1 cellular context compared by ENCODE assay signal in the genomic region with DNA sequence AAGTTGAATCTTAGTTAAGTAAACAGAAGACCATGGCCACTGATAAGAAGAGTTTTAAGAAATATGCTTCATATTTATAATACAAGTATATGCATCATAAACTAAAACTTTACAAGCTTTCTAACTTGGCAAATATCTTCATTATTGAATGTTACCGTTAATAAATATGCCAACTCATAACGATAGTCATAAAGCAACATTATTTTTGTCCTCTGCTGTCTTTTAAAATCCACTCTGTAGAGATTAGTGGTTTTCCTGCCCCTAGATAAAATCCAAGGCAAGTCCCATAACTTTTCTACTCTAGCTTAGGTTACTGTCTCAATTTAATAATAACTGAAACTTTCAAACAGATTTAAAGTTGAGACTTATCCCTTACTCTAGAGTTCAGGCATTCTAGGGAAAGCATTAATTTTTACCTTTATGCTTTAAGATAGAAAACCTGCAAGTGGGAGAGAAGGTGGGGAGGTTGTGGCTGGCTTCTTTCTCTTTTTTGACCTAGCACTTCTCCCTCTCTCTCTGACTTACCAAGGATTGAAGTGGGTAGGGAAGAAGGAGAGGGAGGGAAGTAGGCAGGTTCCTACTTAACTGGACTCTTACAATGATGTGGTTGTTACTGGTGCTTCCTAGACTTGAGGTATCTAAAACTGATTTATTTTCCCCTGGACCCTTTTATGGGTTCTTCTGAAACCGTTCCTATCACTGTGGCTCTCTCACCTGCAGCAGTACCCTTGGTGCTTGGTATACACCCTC.
TF ChIP-seq lines count a peak whose summit lies in the region.

No MANE protein-coding gene starts in this region.

TF ChIP-seq in WTC11, 78 proteins besides CTCF, POLR2A, EP300 and RAD21 (continued from another document):
- TF ChIP-seq, protein P1, sequence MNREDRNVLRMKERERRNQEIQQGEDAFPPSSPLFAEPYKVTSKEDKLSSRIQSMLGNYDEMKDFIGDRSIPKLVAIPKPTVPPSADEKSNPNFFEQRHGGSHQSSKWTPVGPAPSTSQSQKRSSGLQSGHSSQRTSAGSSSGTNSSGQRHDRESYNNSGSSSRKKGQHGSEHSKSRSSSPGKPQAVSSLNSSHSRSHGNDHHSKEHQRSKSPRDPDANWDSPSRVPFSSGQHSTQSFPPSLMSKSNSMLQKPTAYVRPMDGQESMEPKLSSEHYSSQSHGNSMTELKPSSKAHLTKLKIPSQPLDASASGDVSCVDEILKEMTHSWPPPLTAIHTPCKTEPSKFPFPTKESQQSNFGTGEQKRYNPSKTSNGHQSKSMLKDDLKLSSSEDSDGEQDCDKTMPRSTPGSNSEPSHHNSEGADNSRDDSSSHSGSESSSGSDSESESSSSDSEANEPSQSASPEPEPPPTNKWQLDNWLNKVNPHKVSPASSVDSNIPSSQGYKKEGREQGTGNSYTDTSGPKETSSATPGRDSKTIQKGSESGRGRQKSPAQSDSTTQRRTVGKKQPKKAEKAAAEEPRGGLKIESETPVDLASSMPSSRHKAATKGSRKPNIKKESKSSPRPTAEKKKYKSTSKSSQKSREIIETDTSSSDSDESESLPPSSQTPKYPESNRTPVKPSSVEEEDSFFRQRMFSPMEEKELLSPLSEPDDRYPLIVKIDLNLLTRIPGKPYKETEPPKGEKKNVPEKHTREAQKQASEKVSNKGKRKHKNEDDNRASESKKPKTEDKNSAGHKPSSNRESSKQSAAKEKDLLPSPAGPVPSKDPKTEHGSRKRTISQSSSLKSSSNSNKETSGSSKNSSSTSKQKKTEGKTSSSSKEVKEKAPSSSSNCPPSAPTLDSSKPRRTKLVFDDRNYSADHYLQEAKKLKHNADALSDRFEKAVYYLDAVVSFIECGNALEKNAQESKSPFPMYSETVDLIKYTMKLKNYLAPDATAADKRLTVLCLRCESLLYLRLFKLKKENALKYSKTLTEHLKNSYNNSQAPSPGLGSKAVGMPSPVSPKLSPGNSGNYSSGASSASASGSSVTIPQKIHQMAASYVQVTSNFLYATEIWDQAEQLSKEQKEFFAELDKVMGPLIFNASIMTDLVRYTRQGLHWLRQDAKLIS (CRISPR knock-in tag; IDR thresholded peaks at IDR 0.05; ENCODE audit: borderline replicate concordance) = no peak
- TF ChIP-seq MXD4 (CRISPR knock-in tag; IDR thresholded peaks at IDR 0.05; ENCODE audit: borderline replicate concordance) = no peak
- no peak for TF ChIP-seq CREM (CRISPR knock-in tag; IDR thresholded peaks at IDR 0.05)
- TF ChIP-seq FOXJ3 (CRISPR knock-in tag; IDR thresholded peaks at IDR 0.05; ENCODE audit: borderline replicate concordance) = no peak
- TF ChIP-seq, protein P2, sequence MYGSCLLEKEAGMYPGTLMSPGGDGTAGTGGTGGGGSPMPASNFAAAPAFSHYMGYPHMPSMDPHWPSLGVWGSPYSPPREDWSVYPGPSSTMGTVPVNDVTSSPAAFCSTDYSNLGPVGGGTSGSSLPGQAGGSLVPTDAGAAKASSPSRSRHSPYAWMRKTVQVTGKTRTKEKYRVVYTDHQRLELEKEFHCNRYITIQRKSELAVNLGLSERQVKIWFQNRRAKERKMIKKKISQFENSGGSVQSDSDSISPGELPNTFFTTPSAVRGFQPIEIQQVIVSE (CRISPR knock-in tag; IDR thresholded peaks at IDR 0.05; ENCODE audit: borderline replicate concordance) = no peak
- TF ChIP-seq, protein P3, sequence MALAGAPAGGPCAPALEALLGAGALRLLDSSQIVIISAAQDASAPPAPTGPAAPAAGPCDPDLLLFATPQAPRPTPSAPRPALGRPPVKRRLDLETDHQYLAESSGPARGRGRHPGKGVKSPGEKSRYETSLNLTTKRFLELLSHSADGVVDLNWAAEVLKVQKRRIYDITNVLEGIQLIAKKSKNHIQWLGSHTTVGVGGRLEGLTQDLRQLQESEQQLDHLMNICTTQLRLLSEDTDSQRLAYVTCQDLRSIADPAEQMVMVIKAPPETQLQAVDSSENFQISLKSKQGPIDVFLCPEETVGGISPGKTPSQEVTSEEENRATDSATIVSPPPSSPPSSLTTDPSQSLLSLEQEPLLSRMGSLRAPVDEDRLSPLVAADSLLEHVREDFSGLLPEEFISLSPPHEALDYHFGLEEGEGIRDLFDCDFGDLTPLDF (CRISPR knock-in tag; IDR thresholded peaks at IDR 0.05) = no peak
- no peak for TF ChIP-seq ZNF396 (CRISPR knock-in tag; IDR thresholded peaks at IDR 0.05; ENCODE audit: borderline replicate concordance)
- no peak for TF ChIP-seq ESRRA (CRISPR knock-in tag; IDR thresholded peaks at IDR 0.05; ENCODE audit: borderline replicate concordance)
